8 cellular contexts compared by ENCODE assay signal in genomic region chr17:75406222-75406615, GRCh38. TPM values are rescaled to one million over a fixed set of nuclear protein-coding genes. Genes with fewer than 3 reads are reported as not detected.
DNase-seq lines count a peak whose midpoint lies in the region; ATAC-seq and TF ChIP-seq lines count a peak whose summit lies in the region.

No MANE protein-coding gene starts in this region.

- TF ChIP-seq EP300 in tibial nerve (IDR thresholded peaks at IDR 0.05), result no peak

- no peaks in the 10 kb centered on the region for H3K9me3 ChIP-seq in tibial nerve

- H3K27ac ChIP-seq in tibial nerve, result peak overlapping the region in 3 of 4 donors; percentile 65 to 97 (median 90)

- no TSS peak for BruUV-seq in MCF 10A (replicated peaks; lab: Mats Ljungman, UMichigan)

- TF ChIP-seq POLR2A in NB4 (IDR thresholded peaks at IDR 0.05; ENCODE audit: extremely low read depth, insufficient read length), result no peak
- no peak for TF ChIP-seq POLR2A in tibial nerve (IDR thresholded peaks at IDR 0.05)

- POLR2A ChIA-PET in MCF 10A (lab: Yijun Ruan, JAX), result interaction anchor here (0.6 to 4.5 kb wide), 27 partner anchors 11 to 358 kb away, joined by 3 to 108 read pairs (median 5); partner anchors contain the start of genes GGA3, MIF4GD, MRPS7 and NUP85

- intact Hi-C loops in MCF 10A (cut with micrococcal nuclease), result no loop called here

- no peaks in the 10 kb centered on the region for H3K9me3 Mint-ChIP-seq in MCF 10A (ENCODE audit: unreplicated experiment)

- H3K27me3 ChIP-seq in tibial nerve, result no peaks in the 10 kb centered on the region

- H3K36me3 Mint-ChIP-seq in MCF 10A (ENCODE audit: insufficient read depth, unreplicated experiment), result peaks cover 6% of the 10 kb centered on the region

- CTCF ChIA-PET in MCF 10A (lab: Yijun Ruan, JAX), result interaction anchor here (0.6 to 1.7 kb wide), 5 partner anchors 11 to 135 kb away, joined by 3 to 6 read pairs (median 4); partner anchors contain the start of gene MIF4GD

- peak overlapping the region; percentile 88 for H3K4me3 Mint-ChIP-seq in MCF 10A (ENCODE audit: unreplicated experiment)

- 5 to 14% methylated on average over 9 of the region's 9 CpGs for WGBS in tibial nerve, 2 donors

- H3K4me3 ChIP-seq in NB4 (ENCODE audit: low read depth, low read length) (peak overlapping the region; percentile 72), tibial nerve (peak overlapping the region; percentile 76 to 99 (median 96))

- DNase-seq in NCI-H1092 treated with DMSO at 0.1 percent for 48 hours (lab: John Stamatoyannopoulos, UW), result peak; percentile 14
- no peak for DNase-seq in NCI-H1092 (lab: John Stamatoyannopoulos, UW)
- DNase-seq in NB4 (ENCODE audit: low read depth), result peak; percentile 38
- peak; percentile 23 for DNase-seq in MCF 10A (ENCODE audit: unreplicated experiment)
- DNase-seq in lung microvascular endothelial cell (ENCODE audit: low read depth in 2 of 2), result peak; percentile 7 to 17
- no peak for DNase-seq in tibial nerve (ENCODE audit: low spot score in 2 of 2)
- DNase-seq in NK-92 treated with Interleukin-12 subunit alpha and Interleukin-12 subunit beta, amount 100 ng/mL, for 24 hours (lab: John Stamatoyannopoulos, UW), result no peak

- ATAC-seq in GM21390 (IDR thresholded peaks at IDR 0.05; ENCODE audit: unreplicated experiment), result no peak

- H3K4me1 Mint-ChIP-seq in MCF 10A (ENCODE audit: insufficient read depth, unreplicated experiment), result peaks cover 11% of the 10 kb centered on the region

- TF ChIP-seq CTCF in NB4 (IDR thresholded peaks at IDR 0.05; ENCODE audit: low read depth, low read length) (no peak), MCF 10A (IDR thresholded peaks at IDR 0.05; ENCODE audit: unreplicated experiment) (no peak), tibial nerve (IDR thresholded peaks at IDR 0.05) (no peak)

- peak overlapping the region; percentile 80 for H3K27ac Mint-ChIP-seq in MCF 10A (ENCODE audit: low read depth, unreplicated experiment)

- H3K27me3 Mint-ChIP-seq in MCF 10A (ENCODE audit: insufficient read depth, unreplicated experiment), result no peaks in the 10 kb centered on the region

- no peaks in the 10 kb centered on the region for H3K36me3 ChIP-seq in tibial nerve

- peaks cover 0 to 39% (median 23%) of the 10 kb centered on the region in 4 donors for H3K4me1 ChIP-seq in tibial nerve

RNA-seq across cellular contexts. Expression of gene GRB2, which starts 0.7 kb away (rescaled TPM):
- 67.1 and 74.6 TPM in 2 replicates for total RNA-seq in MCF 10A (2022)
- total RNA-seq in lung microvascular endothelial cell, result 55.6 and 77.4 TPM in 2 replicates
- total RNA-seq in tibial nerve, result 100 to 1,000 TPM in 3 of 4 donors, 10 to 100 TPM in 1; 77.6 to 139 (median 133) TPM

RNA-seq across cellular contexts. Expression of gene TMEM94, which starts 50.2 kb away (rescaled TPM):
- total RNA-seq in MCF 10A (2022), result 42.8 and 46.5 TPM in 2 replicates
- 20.0 and 20.6 TPM in 2 replicates for total RNA-seq in lung microvascular endothelial cell
- 10 to 100 TPM; 84.3 to 95.1 (median 89.9) TPM for total RNA-seq in tibial nerve

Comparison
In these comparisons a context has a peak if more than half of its experiments do, and no peak if none do; other contexts are left out.
1. DNase-seq: peak in NCI-H1092 treated with DMSO at 0.1 percent for 48 hours (single experiment), NB4 (single experiment), MCF 10A (single experiment) and lung microvascular endothelial cell (2 of 2); none in NCI-H1092 (single experiment), tibial nerve (0 of 2) and NK-92 treated with Interleukin-12 subunit alpha and Interleukin-12 subunit beta, amount 100 ng/mL, for 24 hours (single experiment).